In the genomic region with DNA sequence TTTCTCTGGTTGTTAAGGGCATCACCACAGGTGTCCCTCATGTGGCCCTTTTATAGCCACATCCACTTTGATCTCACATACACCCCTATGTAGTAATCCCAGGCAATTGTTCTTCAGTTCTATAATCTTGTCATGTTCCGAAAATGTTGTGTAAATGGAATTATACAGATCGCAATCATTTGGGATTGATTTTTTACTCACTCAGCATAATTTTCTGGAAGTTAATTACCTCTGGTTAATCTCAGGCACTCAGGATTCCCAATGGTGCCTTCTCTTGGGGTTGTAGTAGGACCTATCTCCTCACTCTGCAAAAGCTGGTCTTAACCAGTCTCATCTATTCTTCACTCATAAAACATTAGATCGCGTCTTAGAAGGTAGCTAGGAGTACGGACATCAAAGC, we compare ENCODE assay signal across 31 cellular contexts.
"Had no signal": no experiment of that assay in that cellular context is flagged by ENCODE, and none has a peak within 500 bp of the region (broad histone marks: within the 10 kb centered on the region; RNA-seq: fewer than 3 reads in every experiment).

No MANE protein-coding gene starts in this region.

- H3K4me2 ChIP-seq: smooth muscle cell had no signal

- H3K36me3 Mint-ChIP-seq: stimulated activated memory B cell treated with anti-CD40 and anti-IgM and Interleukin-4, amounts not matched to agents 10 μg/mL and 1 μg/mL and 100 μg/mL, for 72 hours; type B pancreatic cell had no signal

- ATAC-seq: naive thymus-derived CD8-positive, alpha-beta T cell; natural killer cell treated with Interleukin-12 subunit alpha and Interleukin-12 subunit beta and Interleukin-15 and Interleukin-18, amount 100 ng/mL, for 72 hours; pancreas; right cardiac atrium; sciatic nerve; stimulated activated memory B cell treated with anti-CD40 and anti-IgM and Interleukin-4, amounts not matched to agents 10 μg/mL and 1 μg/mL and 100 μg/mL, for 72 hours; stimulated activated naive CD8-positive, alpha-beta T cell treated with anti-CD3 and anti-CD28 coated beads, Interleukin-15, amount 100 ng/mL, for 72 hours; stimulated activated naive CD8-positive, alpha-beta T cell treated with anti-CD3 and anti-CD28 coated beads, Interleukin-15, Interleukin-2, amounts not matched to agents 100 U/mL and 50 U/mL, for 24 hours; upper lobe of right lung had no signal

- H3K9me3 ChIP-seq: neutrophil, pancreas, prostate gland, testis, upper lobe of right lung, vagina had no signal

- H3K4me1 ChIP-seq: pancreas, prostate gland, spleen, suprapubic skin, testis, tibial artery, transverse colon, upper lobe of right lung, vagina had no signal

- H3K9me3 Mint-ChIP-seq: type B pancreatic cell had no signal

- DNase-seq: naive thymus-derived CD8-positive, alpha-beta T cell; nephron progenitor cell; nucleus accumbens; pancreas; retina; right cardiac atrium; spleen; stimulated activated CD4-positive, alpha-beta T cell treated with anti-CD3 and anti-CD28 coated beads, Interleukin-12 subunit alpha, Interleukin-12 subunit beta, amount 100 ng/mL, for 4 hours; stimulated activated CD4-positive, alpha-beta T cell treated with anti-CD3 and anti-CD28 coated beads, Interleukin-1b, Interleukin-23, amount 100 ng/mL, for 48 hours; stimulated activated CD4-positive, alpha-beta T cell treated with anti-CD3 and anti-CD28 coated beads, Interleukin-4, amount 100 ng/mL, for 1 hour; stimulated activated CD4-positive, alpha-beta T cell treated with anti-CD3 and anti-CD28 coated beads, Interleukin-4, amount 100 ng/mL, for 4 hours; stimulated activated CD8-positive, alpha-beta memory T cell treated with anti-CD3 and anti-CD28 coated beads, Interleukin-4, amount 100 ng/mL, for 48 hours; stimulated activated naive CD4-positive, alpha-beta T cell; stimulated activated naive CD8-positive, alpha-beta T cell treated with anti-CD3 and anti-CD28 coated beads, Interleukin-15, amount 100 ng/mL, for 72 hours; stimulated activated naive CD8-positive, alpha-beta T cell treated with anti-CD3 and anti-CD28 coated beads, Interleukin-15, Interleukin-2, amounts not matched to agents 100 U/mL and 50 U/mL, for 24 hours; substantia nigra; testis; tibial artery; transverse colon; upper lobe of right lung had no signal

- H3K27ac Mint-ChIP-seq: naive thymus-derived CD8-positive, alpha-beta T cell; natural killer cell treated with Interleukin-12 subunit alpha and Interleukin-12 subunit beta and Interleukin-15 and Interleukin-18, amount 100 ng/mL, for 72 hours; nephron progenitor cell; stimulated activated memory B cell treated with anti-CD40 and anti-IgM and Interleukin-4, amounts not matched to agents 10 μg/mL and 1 μg/mL and 100 μg/mL, for 72 hours; stimulated activated naive CD8-positive, alpha-beta T cell treated with anti-CD3 and anti-CD28 coated beads, Interleukin-15, amount 100 ng/mL, for 72 hours; type B pancreatic cell had no signal

- H3K27ac ChIP-seq: neutrophil, pancreas, prostate gland, skin epidermis, spleen, suprapubic skin, testis, tibial artery, transverse colon, upper lobe of right lung, vagina had no signal

- H3K4me3 Mint-ChIP-seq: naive thymus-derived CD8-positive, alpha-beta T cell; natural killer cell treated with Interleukin-12 subunit alpha and Interleukin-12 subunit beta and Interleukin-15 and Interleukin-18, amount 100 ng/mL, for 72 hours; nephron progenitor cell; neural crest cell; stimulated activated memory B cell treated with anti-CD40 and anti-IgM and Interleukin-4, amounts not matched to agents 10 μg/mL and 1 μg/mL and 100 μg/mL, for 72 hours; stimulated activated naive CD8-positive, alpha-beta T cell treated with anti-CD3 and anti-CD28 coated beads, Interleukin-15, amount 100 ng/mL, for 72 hours; type B pancreatic cell had no signal

- H3K27me3 Mint-ChIP-seq: naive thymus-derived CD8-positive, alpha-beta T cell; natural killer cell treated with Interleukin-12 subunit alpha and Interleukin-12 subunit beta and Interleukin-15 and Interleukin-18, amount 100 ng/mL, for 72 hours; stimulated activated memory B cell treated with anti-CD40 and anti-IgM and Interleukin-4, amounts not matched to agents 10 μg/mL and 1 μg/mL and 100 μg/mL, for 72 hours; stimulated activated naive CD8-positive, alpha-beta T cell treated with anti-CD3 and anti-CD28 coated beads, Interleukin-15, amount 100 ng/mL, for 72 hours; type B pancreatic cell had no signal

- H3K4me3 ChIP-seq: pancreas, prostate gland, skin epidermis, smooth muscle cell, spleen, suprapubic skin, testis, tibial artery, transverse colon, upper lobe of right lung, vagina had no signal

- FAIRE-seq: pancreas had no signal

- H3K27me3 ChIP-seq: neutrophil, pancreas, spleen, suprapubic skin, testis, tibial artery, transverse colon, upper lobe of right lung, vagina had no signal

- H3K4me1 Mint-ChIP-seq: naive thymus-derived CD8-positive, alpha-beta T cell; nephron progenitor cell; neural crest cell; stimulated activated memory B cell treated with anti-CD40 and anti-IgM and Interleukin-4, amounts not matched to agents 10 μg/mL and 1 μg/mL and 100 μg/mL, for 72 hours; stimulated activated naive CD8-positive, alpha-beta T cell treated with anti-CD3 and anti-CD28 coated beads, Interleukin-15, amount 100 ng/mL, for 72 hours had no signal

- H3K36me3 ChIP-seq: neutrophil, pancreas, prostate gland, spleen, suprapubic skin, tibial artery, transverse colon, upper lobe of right lung, vagina had no signal
